Comparison of ENCODE assay signal across 16 cellular contexts in genomic region chr6:45742591-45742990, GRCh38.
A peak's percentile ranks its signal among the peaks of the same experiment; 100 is the strongest.
DNase-seq lines count a peak whose midpoint lies in the region; ATAC-seq, FAIRE-seq and TF ChIP-seq lines count a peak whose summit lies in the region.
"Had no signal": no experiment of that assay in that cellular context is flagged by ENCODE, and none has a peak within 500 bp of the region (broad histone marks: within the 10 kb centered on the region; RNA-seq: fewer than 3 reads in every experiment).

No MANE protein-coding gene starts in this region.

- peaks cover 2% of the 10 kb centered on the region; the same call in 1 of the 2 replicates for H3K9me3 ChIP-seq in HepG2 (ENCODE audit: low read length)
- H3K9me3 ChIP-seq in right lobe of liver, result no peaks in the 10 kb centered on the region
- H3K9me3 ChIP-seq in uterus, result no peaks in the 10 kb centered on the region
- H3K9me3 ChIP-seq in ovary, result no peaks in the 10 kb centered on the region

- no peak for TF ChIP-seq RAD21 in HepG2 (CRISPR knock-in tag; IDR thresholded peaks at IDR 0.05)

- no peaks in the 10 kb centered on the region for H4K20me1 ChIP-seq in HepG2 (ENCODE audit: insufficient read depth, low read length)

- no peak for TF ChIP-seq EP300 in HepG2 (IDR thresholded peaks at IDR 0.05; ENCODE audit: low read depth in 2 of 2, low read length in 2 of 2)
- no peak for TF ChIP-seq EP300 in HepG2 (CRISPR knock-in tag; IDR thresholded peaks at IDR 0.05; ENCODE audit: borderline replicate concordance)
- TF ChIP-seq EP300 in ovary (IDR thresholded peaks at IDR 0.05), result no peak

- H3K9ac ChIP-seq in HepG2 (ENCODE audit: insufficient read depth, low read depth, low read length), result no peak overlapping the region

- 35% methylated on average over 4 of the region's 4 CpGs for WGBS in HepG2 (ENCODE audit: low lambda C conversion rate)
- WGBS in right lobe of liver (ENCODE audit: insufficient coverage, low coverage, low lambda C conversion rate, missing lambda C conversion rate), result 62% methylated on average over 4 of the region's 4 CpGs
- 39 to 50% (median 43%) methylated on average over 4 of the region's 4 CpGs for WGBS in ovary, 3 donors

- H3K27ac ChIP-seq in HepG2 (ENCODE audit: extremely low read length, insufficient read depth, low read length), result no peak overlapping the region
- no peak overlapping the region for H3K27ac ChIP-seq in right lobe of liver
- peak overlapping the region; percentile 21 to 64 for H3K27ac ChIP-seq in uterus
- no peak overlapping the region for H3K27ac ChIP-seq in ovary
- H3K27ac ChIP-seq: C4-2B had no signal

- intact Hi-C loops in HepG2 (cut with micrococcal nuclease; ENCODE audit: unreplicated experiment), result no loop called here
- intact Hi-C loops in right lobe of liver (cut with DNase I), result no loop called here
- intact Hi-C loops in uterus (cut with DNase I; ENCODE audit: low total_unique reads), result no loop called here
- intact Hi-C loops in ovary (cut with DNase I), result loop anchor here in 1 of 4 donors (10.0 kb wide), 1 partner anchor 182 kb away; no protein-coding TSS in a partner anchor

- TF ChIP-seq CTCF in HepG2 (CRISPR knock-in tag; IDR thresholded peaks at IDR 0.05) (no peak), right lobe of liver (IDR thresholded peaks at IDR 0.05) (no peak), fibroblast of villous mesenchyme (IDR thresholded peaks at IDR 0.05; ENCODE audit: insufficient read depth, low read depth, low read length) (no peak), uterus (IDR thresholded peaks at IDR 0.05) (no peak), ovary (IDR thresholded peaks at IDR 0.05) (no peak)

- TF ChIP-seq POLR2A in HepG2 (IDR thresholded peaks at IDR 0.05; ENCODE audit: insufficient read depth in 1 of 2, low read depth in 2 of 2, low read length in 2 of 2), result no peak
- no peak for TF ChIP-seq POLR2A in right lobe of liver (IDR thresholded peaks at IDR 0.05)
- no peak for TF ChIP-seq POLR2A in uterus (IDR thresholded peaks at IDR 0.05)
- no peak for TF ChIP-seq POLR2A in ovary (IDR thresholded peaks at IDR 0.05)

- 0 out of 5 replicates have a peak, but pooled peaks cover 0 to 1% of the 10 kb centered on the region in 2 experiments for H3K27me3 ChIP-seq in HepG2 (ENCODE audit: control insufficient read depth in 1 of 2, insufficient read depth in 2 of 2, low read length in 2 of 2)
- H3K27me3 ChIP-seq in right lobe of liver, result no peaks in the 10 kb centered on the region
- H3K27me3 ChIP-seq in uterus, result no peaks in the 10 kb centered on the region
- H3K27me3 ChIP-seq in ovary, result no peaks in the 10 kb centered on the region

- no peak for FAIRE-seq in HepG2 (lab: Jason Lieb, UNC)
- FAIRE-seq: G401.6, GM12891 had no signal

- ATAC-seq in HepG2 (no peak), right lobe of liver (no peak), GM19463 (IDR thresholded peaks at IDR 0.05; ENCODE audit: unreplicated experiment) (no peak)

- H3K4me1 ChIP-seq in HepG2 (ENCODE audit: insufficient read depth, low read length) (peaks cover 7% of the 10 kb centered on the region), right lobe of liver (no peaks in the 10 kb centered on the region), uterus (no peaks in the 10 kb centered on the region), ovary (ENCODE audit: insufficient read depth) (peaks cover 5% of the 10 kb centered on the region)

- CTCF ChIA-PET in HepG2 (lab: Yijun Ruan, JAX; ENCODE audit: low intra/inter-chr PET ratio, low total read pairs), result no interaction called here

- H2AFZ ChIP-seq in HepG2 (ENCODE audit: low read length), result no peak overlapping the region

- no peaks in the 10 kb centered on the region for H3K36me3 ChIP-seq in HepG2 (replicated peaks in 1 of 2; ENCODE audit: control insufficient read depth in 1 of 2, insufficient read depth in 2 of 2, low read length in 2 of 2)
- H3K36me3 ChIP-seq in right lobe of liver, result no peaks in the 10 kb centered on the region
- H3K36me3 ChIP-seq in uterus, result no peaks in the 10 kb centered on the region
- no peaks in the 10 kb centered on the region for H3K36me3 ChIP-seq in ovary

- no TSS peak for BruUV-seq in HepG2 (replicated peaks; lab: Mats Ljungman, UMichigan)

- H3K79me2 ChIP-seq in HepG2 (ENCODE audit: insufficient read depth, low read length), result no peaks in the 10 kb centered on the region

- DNase-seq in HepG2 (ENCODE audit: low spot score) (no peak), right lobe of liver (no peak), OCI-M1 (lab: John Stamatoyannopoulos, UW) (peak; percentile 38), fibroblast of villous mesenchyme (ENCODE audit: low read depth) (peak; percentile 33), uterus (no peak), putamen (ENCODE audit: low spot score) (no peak), ovary (no peak)
- DNase-seq: ACHN; CD4-positive, alpha-beta memory T cell; DMS79 treated with DMSO at 0.1 percent for 48 hours; EL; H7 had no signal

- in situ Hi-C loops in HepG2 (cut with HindIII; ENCODE audit: extremely low pct_ligation_motif_present, low pct_unique_long_range_greater_than_20kb), result no loop called here

- H3K4me2 ChIP-seq in HepG2 (ENCODE audit: low read depth, low read length), result no peak overlapping the region; the same call in 1 of the 2 replicates

- POLR2A ChIA-PET in HepG2 (lab: Yijun Ruan, JAX), result no interaction called here

- H3K4me3 ChIP-seq in HepG2 (replicated peaks in 1 of 3; ENCODE audit: insufficient read depth in 1 of 3, low read depth in 2 of 3, low read length in 3 of 3) (no peak overlapping the region), right lobe of liver (no peak overlapping the region), fibroblast of villous mesenchyme (ENCODE audit: low read depth, low read length) (no peak overlapping the region), uterus (no peak overlapping the region), ovary (no peak overlapping the region)

TF ChIP-seq in HepG2, 621 proteins besides CTCF, POLR2A, EP300 and RAD21:
- TF ChIP-seq IRF2 (CRISPR knock-in tag; IDR thresholded peaks at IDR 0.05) (no peak), ZNF678 (CRISPR knock-in tag; IDR thresholded peaks at IDR 0.05) (no peak), NFIC (IDR thresholded peaks at IDR 0.05; ENCODE audit: low read length) (0 out of 2 replicates have a peak, but pooled peaks have one; percentile 5), ONECUT2 (CRISPR knock-in tag; IDR thresholded peaks at IDR 0.05) (no peak), GTF3A (CRISPR knock-in tag; conservative IDR thresholded peaks at IDR 0.05) (no peak), IRX3 (CRISPR knock-in tag; IDR thresholded peaks at IDR 0.05; ENCODE audit: borderline replicate concordance, low read depth) (no peak), E2F1 (CRISPR knock-in tag; IDR thresholded peaks at IDR 0.05) (no peak), HMGXB4 (CRISPR knock-in tag; IDR thresholded peaks at IDR 0.05; ENCODE audit: borderline replicate concordance in 1 of 2, low read depth in 1 of 2) (no peak)

Comparison
In these comparisons a context has a peak if more than half of its experiments do, and no peak if none do; other contexts are left out.
1. DNase-seq: peak in OCI-M1 (single experiment) and fibroblast of villous mesenchyme (single experiment); none in HepG2 (single experiment), right lobe of liver (0 of 3), uterus (0 of 2), putamen (single experiment) and ovary (0 of 5).
2. H3K27ac ChIP-seq: peak in uterus (2 of 2); none in HepG2 (single experiment), right lobe of liver (0 of 3) and ovary (0 of 2).